ENCODE assay signal across 8 cellular contexts in the genomic region with DNA sequence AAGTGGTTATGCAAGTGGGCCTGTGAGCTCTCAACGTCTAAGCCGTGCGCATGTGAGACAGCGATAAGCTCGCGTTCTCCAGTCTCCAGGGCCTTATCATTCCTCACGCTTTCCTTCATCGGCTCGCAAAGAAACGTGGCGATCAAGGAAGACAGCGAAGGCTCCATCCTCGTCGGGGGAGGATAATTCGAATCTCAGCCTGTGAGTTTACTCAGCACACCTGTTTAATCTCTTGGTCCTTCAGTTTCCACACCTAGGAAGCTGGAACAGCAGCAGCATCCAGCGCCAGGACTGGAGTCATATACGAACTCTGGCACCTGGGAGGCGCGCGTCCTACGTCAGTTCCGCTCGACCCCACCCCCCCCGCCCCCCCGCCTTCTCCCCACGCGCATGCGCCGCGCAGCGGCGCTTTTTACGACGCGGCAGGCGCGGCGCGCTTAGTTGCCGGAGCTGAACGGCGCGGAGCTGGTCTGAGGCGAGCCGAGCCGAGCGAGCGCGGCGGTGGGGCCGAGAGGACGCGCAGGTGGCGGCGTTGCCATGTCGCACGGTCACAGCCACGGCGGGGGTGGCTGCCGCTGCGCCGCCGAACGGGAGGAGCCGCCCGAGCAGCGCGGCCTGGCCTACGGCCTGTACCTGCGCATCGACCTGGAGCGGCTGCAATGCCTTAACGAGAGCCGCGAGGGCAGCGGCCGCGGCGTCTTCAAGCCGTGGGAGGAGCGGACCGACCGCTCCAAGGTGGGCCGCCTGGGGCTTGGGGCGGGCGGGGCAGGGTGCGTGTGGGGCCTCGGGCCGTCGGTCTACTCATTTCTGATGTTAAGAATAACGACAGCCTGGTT. TPM values are rescaled to one million over a fixed set of nuclear protein-coding genes. Genes with fewer than 3 reads are reported as not detected.
DNase-seq lines count a peak whose midpoint lies in the region; ATAC-seq and TF ChIP-seq lines count a peak whose summit lies in the region.

A gene with protein sequence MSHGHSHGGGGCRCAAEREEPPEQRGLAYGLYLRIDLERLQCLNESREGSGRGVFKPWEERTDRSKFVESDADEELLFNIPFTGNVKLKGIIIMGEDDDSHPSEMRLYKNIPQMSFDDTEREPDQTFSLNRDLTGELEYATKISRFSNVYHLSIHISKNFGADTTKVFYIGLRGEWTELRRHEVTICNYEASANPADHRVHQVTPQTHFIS (plus strand): TSS at position 440 of the 836 bp plus-strand sequence. CDS start 98 bp downstream, at position 538.

- TF ChIP-seq CTCF in right lobe of liver (IDR thresholded peaks at IDR 0.05): no peak

- intact Hi-C loops in right lobe of liver (cut with DNase I): no loop called here

- H3K4me3 ChIP-seq in right lobe of liver: peak within 1 kb of the TSS; percentile 87 to 93 (median 91)

- peak within 1 kb of the TSS; percentile 83 to 98 (median 85) for H3K27ac ChIP-seq in right lobe of liver

- ATAC-seq in GM19324 (IDR thresholded peaks at IDR 0.05; ENCODE audit: low FRiP score, unreplicated experiment): peak; percentile 72
- ATAC-seq in right lobe of liver: peak; percentile 80 to 90 (median 84)

- peak; percentile 82 for TF ChIP-seq POLR2A in right lobe of liver (IDR thresholded peaks at IDR 0.05)

- peaks cover 0 to 8% (median 1%) of the 10 kb centered on the region in 4 donors for H3K36me3 ChIP-seq in right lobe of liver

- peak; percentile 84 for DNase-seq in Ammon's horn (ENCODE audit: low spot score)
- peak; percentile 85 for DNase-seq in HK-2 (ENCODE audit: unreplicated experiment)
- peak; percentile 95 for DNase-seq in NCI-H82 (lab: John Stamatoyannopoulos, UW)
- peak; percentile 63 to 69 for DNase-seq in activated CD4-positive, alpha-beta T cell treated with anti-CD3 and anti-CD28 coated beads, Interleukin-2, amount 50 U/mL, for 4 hours
- peak; percentile 64 to 87 for DNase-seq in dermis microvascular lymphatic vessel endothelial cell (ENCODE audit: low read depth in 2 of 2)
- peak; percentile 84 to 91 (median 87) for DNase-seq in right lobe of liver
- DNase-seq in stimulated activated CD4-positive, alpha-beta T cell treated with anti-CD3 and anti-CD28 coated beads, Interleukin-4, amount 100 ng/mL, for 24 hours: peak; percentile 79

- 0% methylated on average over 33 of the region's 91 CpGs for WGBS in right lobe of liver (ENCODE audit: insufficient coverage, low coverage, low lambda C conversion rate, missing lambda C conversion rate)

- no peaks in the 10 kb centered on the region for H3K27me3 ChIP-seq in right lobe of liver

- H3K9me3 ChIP-seq in right lobe of liver: no peaks in the 10 kb centered on the region

- H3K4me1 ChIP-seq in right lobe of liver: peaks cover 0 to 54% (median 22%) of the 10 kb centered on the region in 4 donors

RNA-seq across cellular contexts. Expression of the gene that starts here (rescaled TPM):
- total RNA-seq in dermis microvascular lymphatic vessel endothelial cell: 30.4 and 51.2 TPM in 2 replicates
- total RNA-seq in right lobe of liver: 10 to 100 TPM; 22.9 to 34.7 (median 30.6) TPM

Comparison
In these comparisons a context has a peak if more than half of its experiments do, and no peak if none do; other contexts are left out.
1. Peak in every context shown above with its lines: DNase-seq, ATAC-seq, H3K4me3 ChIP-seq and H3K27ac ChIP-seq.